Comparison of ENCODE assay signal across 10 cellular contexts in genomic region chr2:106839849-106840595, GRCh38.
A peak's percentile ranks its signal among the peaks of the same experiment; 100 is the strongest.
DNase-seq lines count a peak whose midpoint lies in the region; ATAC-seq and TF ChIP-seq lines count a peak whose summit lies in the region.
"Had no signal": no experiment of that assay in that cellular context is flagged by ENCODE, and none has a peak within 500 bp of the region (broad histone marks: within the 10 kb centered on the region; RNA-seq: fewer than 3 reads in every experiment).

No MANE protein-coding gene starts in this region.

- no peaks in the 10 kb centered on the region for H3K4me1 Mint-ChIP-seq in activated naive CD8-positive, alpha-beta T cell treated with anti-CD3 and anti-CD28 coated beads, Interleukin-2, amount 50 U/mL, for 24 hours

- CTCF ChIA-PET in HEK293T (lab: Yijun Ruan, JAX), result interaction anchor here (0.6 kb wide), 1 partner anchor 320 kb away, joined by 3 read pairs; no protein-coding TSS in a partner anchor

- no peaks in the 10 kb centered on the region for H3K36me3 Mint-ChIP-seq in activated naive CD8-positive, alpha-beta T cell treated with anti-CD3 and anti-CD28 coated beads, Interleukin-2, amount 50 U/mL, for 24 hours (ENCODE audit: low read depth)

- H3K9me3 Mint-ChIP-seq in activated naive CD8-positive, alpha-beta T cell treated with anti-CD3 and anti-CD28 coated beads, Interleukin-2, amount 50 U/mL, for 24 hours, result no peaks in the 10 kb centered on the region

- H3K4me3 Mint-ChIP-seq in activated naive CD8-positive, alpha-beta T cell treated with anti-CD3 and anti-CD28 coated beads, Interleukin-2, amount 50 U/mL, for 24 hours, result no peak overlapping the region

- DNase-seq in ACHN (peak; percentile 8), HEK293T (ENCODE audit: extremely low spot score) (peak; percentile 28), RPMI8226 (peak; percentile 89), iPS-NIHi11 (ENCODE audit: low spot score) (peak; percentile 84)
- DNase-seq in activated CD8-positive, alpha-beta memory T cell treated with anti-CD3 and anti-CD28 coated beads, Interleukin-2, amount 50 U/mL, for 4 hours, result no peak
- no peak for DNase-seq in activated naive CD8-positive, alpha-beta T cell treated with anti-CD3 and anti-CD28 coated beads, Interleukin-2, amount 50 U/mL, for 24 hours
- DNase-seq: effector CD8-positive, alpha-beta T cell; stomach had no signal

- H3K27ac Mint-ChIP-seq in activated naive CD8-positive, alpha-beta T cell treated with anti-CD3 and anti-CD28 coated beads, Interleukin-2, amount 50 U/mL, for 24 hours, result no peak overlapping the region

- in situ Hi-C loops in ACHN (cut with HindIII; ENCODE audit: low pct_ligation_motif_present, low pct_unique_long_range_greater_than_20kb, low sequenced_read_pairs), result no loop called here

- POLR2A ChIA-PET in HEK293T (lab: Yijun Ruan, JAX), result no interaction called here

- H3K27me3 Mint-ChIP-seq in activated naive CD8-positive, alpha-beta T cell treated with anti-CD3 and anti-CD28 coated beads, Interleukin-2, amount 50 U/mL, for 24 hours, result no peaks in the 10 kb centered on the region

- no peak for ATAC-seq in GM18517 (IDR thresholded peaks at IDR 0.05; ENCODE audit: unreplicated experiment)
- no peak for ATAC-seq in GM21737 (IDR thresholded peaks at IDR 0.05; ENCODE audit: unreplicated experiment)
- ATAC-seq in activated naive CD8-positive, alpha-beta T cell treated with anti-CD3 and anti-CD28 coated beads, Interleukin-2, amount 50 U/mL, for 24 hours, result no peak

TF ChIP-seq in HEK293T, 16 proteins besides CTCF, POLR2A, EP300 and RAD21:
- TF ChIP-seq L3MBTL2 (conservative IDR thresholded peaks at IDR 0.05) (no peak), BHLHE40 (IDR thresholded peaks at IDR 0.05; ENCODE audit: borderline replicate concordance) (no peak), FOXK2 (IDR thresholded peaks at IDR 0.05) (no peak), PKNOX1 (IDR thresholded peaks at IDR 0.05) (no peak), TARDBP (IDR thresholded peaks at IDR 0.05) (no peak), FOXA1 (IDR thresholded peaks at IDR 0.05) (no peak), NFRKB (IDR thresholded peaks at IDR 0.05) (no peak)
TF ChIP-seq in HEK293T: peak in this region for 0.

Comparison
In these comparisons a context has a peak if more than half of its experiments do, and no peak if none do; other contexts are left out.
1. DNase-seq: peak in ACHN (single experiment), HEK293T (single experiment), RPMI8226 (single experiment) and iPS-NIHi11 (single experiment); none in activated CD8-positive, alpha-beta memory T cell treated with anti-CD3 and anti-CD28 coated beads, Interleukin-2, amount 50 U/mL, for 4 hours (single experiment) and activated naive CD8-positive, alpha-beta T cell treated with anti-CD3 and anti-CD28 coated beads, Interleukin-2, amount 50 U/mL, for 24 hours (single experiment).